35 cellular contexts compared by ENCODE assay signal in genomic region chr4:24613474-24613873, GRCh38.
"Had no signal": no experiment of that assay in that cellular context is flagged by ENCODE, and none has a peak within 500 bp of the region (broad histone marks: within the 10 kb centered on the region; RNA-seq: fewer than 3 reads in every experiment).

No MANE protein-coding gene starts in this region.

- FAIRE-seq: astrocyte, bronchial epithelial cell had no signal

- H3K4me3 Mint-ChIP-seq: activated naive CD4-positive, alpha-beta T cell treated with anti-CD3 and anti-CD28 coated beads for 36 hours; activated naive CD4-positive, alpha-beta T cell treated with anti-CD3 and anti-CD28 coated beads, Interleukin-2, amount 50 U/mL, for 24 hours; activated naive CD8-positive, alpha-beta T cell; activated naive CD8-positive, alpha-beta T cell treated with anti-CD3 and anti-CD28 coated beads for 36 hours; activated naive CD8-positive, alpha-beta T cell treated with anti-CD3 and anti-CD28 coated beads, Interleukin-2, amount 10 ng/mL, durations not matched to agents 7 days and 5 days; activated naive CD8-positive, alpha-beta T cell treated with anti-CD3 and anti-CD28 coated beads, Interleukin-2, amount 50 U/mL, for 24 hours; activated T-cell treated with anti-CD3 and anti-CD28 coated beads, Interleukin-2, amount 50 U/mL, for 24 hours; activated T-cell treated with anti-CD3 and anti-CD28 coated beads, Interleukin-2, amount 50 U/mL, for 4 hours; activated T-helper 1 cell treated with anti-CD3 and anti-CD28 coated beads, Interleukin-12 subunit alpha, Interleukin-12 subunit beta, Interleukin-2, Interleukin-4 antibody, amounts not matched to agents 30 ng/mL and 10 ng/mL and 1 ng/mL, durations not matched to agents 14 hours and 24 hours and 36 hours; brain; central memory CD8-positive, alpha-beta T cell had no signal

- H3K4me1 Mint-ChIP-seq: activated naive CD4-positive, alpha-beta T cell treated with anti-CD3 and anti-CD28 coated beads, Interleukin-2, amount 50 U/mL, for 24 hours; activated naive CD8-positive, alpha-beta T cell treated with anti-CD3 and anti-CD28 coated beads, Interleukin-2, amount 10 ng/mL, durations not matched to agents 7 days and 5 days; brain; central memory CD8-positive, alpha-beta T cell had no signal

- H3K36me3 Mint-ChIP-seq: activated naive CD4-positive, alpha-beta T cell treated with anti-CD3 and anti-CD28 coated beads, Interleukin-2, amount 50 U/mL, for 24 hours; activated naive CD4-positive, alpha-beta T cell treated with anti-CD3 and anti-CD28 coated beads, Interleukin-2, amount 50 U/mL, for 72 hours; activated naive CD8-positive, alpha-beta T cell; activated naive CD8-positive, alpha-beta T cell treated with anti-CD3 and anti-CD28 coated beads for 36 hours; activated naive CD8-positive, alpha-beta T cell treated with anti-CD3 and anti-CD28 coated beads, Interleukin-2, amount 10 ng/mL, durations not matched to agents 7 days and 5 days; brain had no signal

- H3K9me3 Mint-ChIP-seq: activated naive CD4-positive, alpha-beta T cell treated with anti-CD3 and anti-CD28 coated beads for 36 hours; activated naive CD4-positive, alpha-beta T cell treated with anti-CD3 and anti-CD28 coated beads, Interleukin-2, amount 50 U/mL, for 24 hours; activated naive CD8-positive, alpha-beta T cell treated with anti-CD3 and anti-CD28 coated beads for 36 hours; activated naive CD8-positive, alpha-beta T cell treated with anti-CD3 and anti-CD28 coated beads, Interleukin-2, amount 10 ng/mL, durations not matched to agents 7 days and 5 days; activated naive CD8-positive, alpha-beta T cell treated with anti-CD3 and anti-CD28 coated beads, Interleukin-2, amount 50 U/mL, for 24 hours; activated T-cell treated with anti-CD3 and anti-CD28 coated beads, Interleukin-2, amount 50 U/mL, for 24 hours; activated T-cell treated with anti-CD3 and anti-CD28 coated beads, Interleukin-2, amount 50 U/mL, for 4 hours; activated T-helper 2 cell treated with anti-CD3 and anti-CD28 coated beads, Interferon-gamma antibody, Interleukin-2, Interleukin-4, amounts not matched to agents 10 μg/mL and 5 μg/mL and 100 μg/mL, durations not matched to agents 14 hours and 24 hours and 36 hours; central memory CD8-positive, alpha-beta T cell had no signal

- DNase-seq: activated effector memory CD4-positive, alpha-beta T cell treated with anti-CD3 and anti-CD28 coated beads, Interleukin-2, amount 50 U/mL, for 16 hours; activated effector memory CD4-positive, alpha-beta T cell treated with Interleukin-2 at 50 U/mL for 16 hours; activated gamma-delta T cell; activated gamma-delta T cell treated with Interleukin-2 at 50 U/mL for 16 hours; activated naive CD4-positive, alpha-beta T cell; activated naive CD4-positive, alpha-beta T cell treated with anti-CD3 and anti-CD28 coated beads for 36 hours; activated naive CD4-positive, alpha-beta T cell treated with anti-CD3 and anti-CD28 coated beads, Interleukin-2, amount 50 U/mL, for 16 hours; activated naive CD4-positive, alpha-beta T cell treated with Interleukin-2 at 50 U/mL for 16 hours; activated naive CD8-positive, alpha-beta T cell treated with anti-CD3 and anti-CD28 coated beads for 36 hours; activated naive CD8-positive, alpha-beta T cell treated with anti-CD3 and anti-CD28 coated beads, Interleukin-2, amount 10 ng/mL, durations not matched to agents 7 days and 5 days; activated naive CD8-positive, alpha-beta T cell treated with anti-CD3 and anti-CD28 coated beads, Interleukin-2, amount 50 U/mL, for 24 hours; activated T-cell treated with anti-CD3 and anti-CD28 coated beads, Interleukin-2, amount 50 U/mL, for 1 hour; activated T-cell treated with anti-CD3 and anti-CD28 coated beads, Interleukin-2, amount 50 U/mL, for 24 hours; activated T-cell treated with anti-CD3 and anti-CD28 coated beads, Interleukin-2, amount 50 U/mL, for 4 hours; activated T-cell treated with anti-CD3 and anti-CD28 coated beads, Interleukin-2, amount 50 U/mL, for 48 hours; activated T-cell treated with anti-CD3 and anti-CD28 coated beads, Interleukin-2, amount 50 U/mL, for 72 hours; adrenal gland; amniotic stem cell; amygdala; anterior cingulate cortex; aorta; body of pancreas; brain microvascular endothelial cell; caudate nucleus; central memory CD4-positive, alpha-beta T cell; cerebellar nuclear complex had no signal

- ATAC-seq: activated naive CD8-positive, alpha-beta T cell treated with anti-CD3 and anti-CD28 coated beads, Interleukin-2, amount 50 U/mL, for 24 hours; activated T-cell treated with anti-CD3 and anti-CD28 coated beads, Interleukin-2, amount 50 U/mL, for 4 hours; body of pancreas had no signal

- H3K27ac Mint-ChIP-seq: activated naive CD4-positive, alpha-beta T cell treated with anti-CD3 and anti-CD28 coated beads for 36 hours; activated naive CD4-positive, alpha-beta T cell treated with anti-CD3 and anti-CD28 coated beads, Interleukin-2, amount 50 U/mL, for 24 hours; activated naive CD4-positive, alpha-beta T cell treated with anti-CD3 and anti-CD28 coated beads, Interleukin-2, amount 50 U/mL, for 72 hours; activated naive CD8-positive, alpha-beta T cell; activated naive CD8-positive, alpha-beta T cell treated with anti-CD3 and anti-CD28 coated beads for 36 hours; activated naive CD8-positive, alpha-beta T cell treated with anti-CD3 and anti-CD28 coated beads, Interleukin-2, amount 10 ng/mL, durations not matched to agents 7 days and 5 days; activated naive CD8-positive, alpha-beta T cell treated with anti-CD3 and anti-CD28 coated beads, Interleukin-2, amount 50 U/mL, for 24 hours; activated T-cell treated with anti-CD3 and anti-CD28 coated beads, Interleukin-2, amount 50 U/mL, for 24 hours; activated T-cell treated with anti-CD3 and anti-CD28 coated beads, Interleukin-2, amount 50 U/mL, for 72 hours; activated T-helper 1 cell treated with anti-CD3 and anti-CD28 coated beads, Interleukin-12 subunit alpha, Interleukin-12 subunit beta, Interleukin-2, Interleukin-4 antibody, amounts not matched to agents 30 ng/mL and 10 ng/mL and 1 ng/mL, durations not matched to agents 14 hours and 24 hours and 36 hours; activated T-helper 2 cell treated with anti-CD3 and anti-CD28 coated beads, Interferon-gamma antibody, Interleukin-2, Interleukin-4, amounts not matched to agents 10 μg/mL and 5 μg/mL and 100 μg/mL, durations not matched to agents 14 hours and 24 hours and 36 hours; brain had no signal
